Comparison of ENCODE assay signal across 8 cellular contexts in genomic region chr20:61253640-61254511, GRCh38. TPM values are rescaled to one million over a fixed set of nuclear protein-coding genes. Genes with fewer than 3 reads are reported as not detected.
DNase-seq lines count a peak whose midpoint lies in the region; ATAC-seq and TF ChIP-seq lines count a peak whose summit lies in the region.

No MANE protein-coding gene starts in this region.

- no peak overlapping the region for H2BK12ac ChIP-seq in trophoblast cell (ENCODE audit: low read length)

- H2BK120ac ChIP-seq in trophoblast cell (ENCODE audit: insufficient read depth, low read length, poor library complexity) = no peak overlapping the region

- peak; percentile 27 for DNase-seq in EH (ENCODE audit: low read depth)
- peak; percentile 43 for DNase-seq in RWPE1 (ENCODE audit: low spot score)
- DNase-seq in foreskin fibroblast = peak in 1 of 2 donors; percentile 53
- no peak for DNase-seq in trophoblast cell
- no peak for DNase-seq in NCI-H2196 (lab: John Stamatoyannopoulos, UW; ENCODE audit: unreplicated experiment)
- DNase-seq in GDM1 (lab: John Stamatoyannopoulos, UW) = no peak

- H4K91ac ChIP-seq in trophoblast cell (ENCODE audit: low read depth, low read length) = no peak overlapping the region

- no peak overlapping the region for H3K4ac ChIP-seq in trophoblast cell (ENCODE audit: low read depth, low read length)

- no peak overlapping the region for H3K14ac ChIP-seq in trophoblast cell (ENCODE audit: low read length)

- H3K79me2 ChIP-seq in trophoblast cell (ENCODE audit: control insufficient read depth, insufficient read depth, low read length, poor library complexity) = no peaks in the 10 kb centered on the region

- peaks cover 50% of the 10 kb centered on the region for H3K27me3 ChIP-seq in trophoblast cell (ENCODE audit: insufficient read depth, low read length)

- H3K4me1 ChIP-seq in trophoblast cell (ENCODE audit: control insufficient read depth in 1 of 2, insufficient read depth in 2 of 2, low read length in 2 of 2) = peaks cover 3 to 8% of the 10 kb centered on the region in 2 experiments

- no peak for ATAC-seq in HG03108 (IDR thresholded peaks at IDR 0.05; ENCODE audit: unreplicated experiment)
- no peak for ATAC-seq in GM18511 (IDR thresholded peaks at IDR 0.05; ENCODE audit: unreplicated experiment)

- no peak overlapping the region for H3K18ac ChIP-seq in trophoblast cell (ENCODE audit: low read length)

- H3K79me1 ChIP-seq in trophoblast cell (ENCODE audit: low read length) = no peaks in the 10 kb centered on the region

- H3K4me3 ChIP-seq in foreskin fibroblast (ENCODE audit: low read depth in 1 of 2, low read length in 2 of 2) (peak overlapping the region; percentile 44 to 55), trophoblast cell (ENCODE audit: low read depth, low read length) (no peak overlapping the region)

- POLR2A ChIA-PET in RWPE1 (lab: Yijun Ruan, JAX; ENCODE audit: low non-redundant PET) = no interaction called here

- no peak overlapping the region for H2AFZ ChIP-seq in trophoblast cell (ENCODE audit: insufficient read depth, low read length, poor library complexity)

- no peaks in the 10 kb centered on the region for H3K36me3 ChIP-seq in trophoblast cell (ENCODE audit: control insufficient read depth in 1 of 2, insufficient read depth in 2 of 2, low read length in 2 of 2)

- H3K23ac ChIP-seq in trophoblast cell (ENCODE audit: low read length) = no peak overlapping the region

- H4K12ac ChIP-seq in trophoblast cell (ENCODE audit: low read depth, low read length) = no peak overlapping the region

- no peak overlapping the region for H4K8ac ChIP-seq in trophoblast cell (ENCODE audit: low read depth, low read length)

- H2AK5ac ChIP-seq in trophoblast cell (ENCODE audit: low read length) = no peak overlapping the region

- CTCF ChIA-PET in RWPE1 (lab: Yijun Ruan, JAX) = interaction anchor here (0.5 to 3.7 kb wide), 10 partner anchors 9 to 834 kb away, joined by 3 to 28 read pairs (median 4); no protein-coding TSS in a partner anchor

- no peaks in the 10 kb centered on the region for H3K9me3 ChIP-seq in trophoblast cell (ENCODE audit: insufficient read depth, low read depth, low read length)

- H3K4me2 ChIP-seq in trophoblast cell (ENCODE audit: low read length) = peak overlapping the region; percentile 66

- no peak overlapping the region for H2BK5ac ChIP-seq in trophoblast cell (ENCODE audit: low read depth, low read length, poor library complexity)

- 0 out of 2 replicates have a peak, but pooled peaks have one; percentile 14 for TF ChIP-seq CTCF in RWPE1 (conservative IDR thresholded peaks at IDR 0.05; ENCODE audit: low read depth)
- TF ChIP-seq CTCF in foreskin fibroblast (IDR thresholded peaks at IDR 0.05; ENCODE audit: low read depth, low read length) = no peak

- H3K27ac ChIP-seq in RWPE1 (peak overlapping the region; percentile 45), trophoblast cell (ENCODE audit: low read depth, low read length) (no peak overlapping the region)

- WGBS in trophoblast cell (ENCODE audit: extremely low coverage, insufficient coverage, insufficient read length) = no CpG with 5 or more reads among the region's 62 CpGs

- no peak overlapping the region for H3K9ac ChIP-seq in trophoblast cell (ENCODE audit: low read length)

RNA-seq across cellular contexts. Expression of gene CDH4, which starts 1.8 kb away (rescaled TPM):
- 0.33 and 0.42 TPM in 2 replicates for polyA plus RNA-seq in trophoblast cell (2013)

Comparison
In these comparisons a context has a peak if more than half of its experiments do, and no peak if none do; other contexts are left out.
1. DNase-seq: peak in EH (single experiment) and RWPE1 (single experiment); none in trophoblast cell (0 of 2), NCI-H2196 (single experiment) and GDM1 (single experiment).